In the genomic region with DNA sequence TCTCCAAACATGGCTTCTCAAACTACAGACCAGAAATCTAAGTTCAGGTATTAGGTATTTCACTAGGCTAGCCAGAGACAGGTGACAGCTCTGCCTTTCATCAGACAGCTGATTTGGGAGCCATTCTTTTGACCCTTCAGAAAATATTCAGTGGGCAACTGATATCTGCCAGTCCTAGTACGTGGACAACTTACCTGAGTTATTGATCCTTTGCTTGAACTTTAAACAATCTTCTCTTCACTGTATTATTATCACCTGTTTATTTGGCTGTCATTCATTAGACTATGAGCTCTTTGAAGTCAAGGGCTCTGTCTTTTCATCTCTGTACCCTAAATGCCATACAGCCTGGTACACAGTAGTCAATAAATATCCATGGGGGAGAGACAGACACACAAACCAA, we compare ENCODE assay signal across 29 cellular contexts.
"Had no signal": no experiment of that assay in that cellular context is flagged by ENCODE, and none has a peak within 500 bp of the region (broad histone marks: within the 10 kb centered on the region; RNA-seq: fewer than 3 reads in every experiment).

No MANE protein-coding gene starts in this region.

- H3K27ac ChIP-seq: stomach, suprapubic skin, testis, thoracic aorta, thyroid gland, tibial artery, tibial nerve, transverse colon, upper lobe of left lung, upper lobe of right lung, uterus, vagina had no signal

- H3K27me3 Mint-ChIP-seq: stimulated activated memory B cell treated with anti-CD40 and anti-IgM and Interleukin-4, amounts not matched to agents 10 μg/mL and 1 μg/mL and 100 μg/mL, for 72 hours; stimulated activated naive B cell treated with anti-CD40 and anti-IgM and Interleukin-4, amounts not matched to agents 10 μg/mL and 1 μg/mL and 100 μg/mL, for 72 hours; stimulated activated naive CD8-positive, alpha-beta T cell treated with anti-CD3 and anti-CD28 coated beads, Interleukin-15, amount 100 ng/mL, for 72 hours; stimulated activated naive CD8-positive, alpha-beta T cell treated with anti-CD3 and anti-CD28 coated beads, Interleukin-15, Interleukin-2, amounts not matched to agents 100 ng/mL and 50 ng/mL, for 24 hours; type B pancreatic cell had no signal

- H3K4me3 ChIP-seq: stomach, suprapubic skin, testis, thoracic aorta, thyroid gland, tibial artery, tibial nerve, transverse colon, upper lobe of left lung, upper lobe of right lung, uterus, vagina had no signal

- H3K36me3 ChIP-seq: thoracic aorta, thyroid gland, transverse colon, uterus, vagina had no signal

- H3K27ac Mint-ChIP-seq: stimulated activated effector memory CD8-positive, alpha-beta T cell treated with anti-CD3 and anti-CD28 coated beads, Interleukin-12 subunit alpha, Interleukin-12 subunit beta, amount 100 ng/mL, for 72 hours; stimulated activated memory B cell treated with anti-CD40 and anti-IgM and Interleukin-4, amounts not matched to agents 10 μg/mL and 1 μg/mL and 100 μg/mL, for 72 hours; stimulated activated naive B cell treated with anti-CD40 and anti-IgM and Interleukin-4, amounts not matched to agents 10 μg/mL and 1 μg/mL and 100 μg/mL, for 72 hours; stimulated activated naive CD8-positive, alpha-beta T cell treated with anti-CD3 and anti-CD28 coated beads, Interleukin-15, amount 100 ng/mL, for 72 hours; stimulated activated naive CD8-positive, alpha-beta T cell treated with anti-CD3 and anti-CD28 coated beads, Interleukin-15, Interleukin-2, amounts not matched to agents 100 ng/mL and 50 ng/mL, for 24 hours; type B pancreatic cell had no signal

- H3K4me3 Mint-ChIP-seq: stimulated activated effector memory CD8-positive, alpha-beta T cell treated with anti-CD3 and anti-CD28 coated beads, Interleukin-12 subunit alpha, Interleukin-12 subunit beta, amount 100 ng/mL, for 72 hours; stimulated activated memory B cell treated with anti-CD40 and anti-IgM and Interleukin-4, amounts not matched to agents 10 μg/mL and 1 μg/mL and 100 μg/mL, for 72 hours; stimulated activated naive B cell treated with anti-CD40 and anti-IgM and Interleukin-4, amounts not matched to agents 10 μg/mL and 1 μg/mL and 100 μg/mL, for 72 hours; stimulated activated naive CD8-positive, alpha-beta T cell treated with anti-CD3 and anti-CD28 coated beads, Interleukin-15, amount 100 ng/mL, for 72 hours; stimulated activated naive CD8-positive, alpha-beta T cell treated with anti-CD3 and anti-CD28 coated beads, Interleukin-15, Interleukin-2, amounts not matched to agents 100 ng/mL and 50 ng/mL, for 24 hours; type B pancreatic cell had no signal

- H3K27me3 ChIP-seq: stomach, suprapubic skin, testis, thyroid gland, tibial artery, tibial nerve, transverse colon, upper lobe of left lung, upper lobe of right lung, uterus, vagina had no signal

- H3K9me3 ChIP-seq: stomach, suprapubic skin, testis, thoracic aorta, thyroid gland, tibial artery, tibial nerve, transverse colon, upper lobe of left lung, upper lobe of right lung, uterus, vagina had no signal

- ATAC-seq: stimulated activated effector memory CD8-positive, alpha-beta T cell treated with anti-CD3 and anti-CD28 coated beads, Interleukin-12 subunit alpha, Interleukin-12 subunit beta, amount 100 ng/mL, for 72 hours; stimulated activated memory B cell treated with anti-CD40 and anti-IgM and Interleukin-4, amounts not matched to agents 10 μg/mL and 1 μg/mL and 100 μg/mL, for 72 hours; stimulated activated naive B cell treated with anti-CD40 and anti-IgM and Interleukin-4, amounts not matched to agents 10 μg/mL and 1 μg/mL and 100 μg/mL, for 72 hours; stimulated activated naive CD8-positive, alpha-beta T cell treated with anti-CD3 and anti-CD28 coated beads, Interleukin-15, amount 100 ng/mL, for 72 hours; stimulated activated naive CD8-positive, alpha-beta T cell treated with anti-CD3 and anti-CD28 coated beads, Interleukin-15, Interleukin-2, amounts not matched to agents 100 U/mL and 50 U/mL, for 24 hours; upper lobe of right lung had no signal

- H3K9me3 Mint-ChIP-seq: stimulated activated effector memory CD8-positive, alpha-beta T cell treated with anti-CD3 and anti-CD28 coated beads, Interleukin-12 subunit alpha, Interleukin-12 subunit beta, amount 100 ng/mL, for 72 hours; stimulated activated memory B cell treated with anti-CD40 and anti-IgM and Interleukin-4, amounts not matched to agents 10 μg/mL and 1 μg/mL and 100 μg/mL, for 72 hours; stimulated activated naive B cell treated with anti-CD40 and anti-IgM and Interleukin-4, amounts not matched to agents 10 μg/mL and 1 μg/mL and 100 μg/mL, for 72 hours; stimulated activated naive CD8-positive, alpha-beta T cell treated with anti-CD3 and anti-CD28 coated beads, Interleukin-15, amount 100 ng/mL, for 72 hours; stimulated activated naive CD8-positive, alpha-beta T cell treated with anti-CD3 and anti-CD28 coated beads, Interleukin-15, Interleukin-2, amounts not matched to agents 100 ng/mL and 50 ng/mL, for 24 hours; type B pancreatic cell had no signal

- DNase-seq: stimulated activated CD4-positive, alpha-beta T cell treated with anti-CD3 and anti-CD28 coated beads, Interleukin-2, amount 100 ng/mL, for 48 hours; stimulated activated CD4-positive, alpha-beta T cell treated with anti-CD3 and anti-CD28 coated beads, Interleukin-4, amount 100 ng/mL, for 1 hour; stimulated activated CD4-positive, alpha-beta T cell treated with anti-CD3 and anti-CD28 coated beads, Interleukin-4, amount 100 ng/mL, for 24 hours; stimulated activated CD4-positive, alpha-beta T cell treated with anti-CD3 and anti-CD28 coated beads, Interleukin-4, amount 100 ng/mL, for 4 hours; stimulated activated CD8-positive, alpha-beta memory T cell treated with anti-CD3 and anti-CD28 coated beads, Interleukin-4, amount 100 ng/mL, for 48 hours; stimulated activated naive B cell treated with anti-CD40 and anti-IgM and Interleukin-4, amounts not matched to agents 10 μg/mL and 1 μg/mL and 100 μg/mL, for 72 hours; stimulated activated naive CD4-positive, alpha-beta T cell; stimulated activated naive CD4-positive, alpha-beta T cell treated with Interleukin-2 at 50 U/mL for 16 hours; stimulated activated naive CD8-positive, alpha-beta T cell treated with anti-CD3 and anti-CD28 coated beads, Interleukin-15, amount 100 ng/mL, for 72 hours; stimulated activated naive CD8-positive, alpha-beta T cell treated with anti-CD3 and anti-CD28 coated beads, Interleukin-15, Interleukin-2, amounts not matched to agents 100 U/mL and 50 U/mL, for 24 hours; stomach; substantia nigra; testis; thyroid gland; tibial artery; transverse colon; trophoblast cell; upper lobe of left lung; upper lobe of right lung; uterus had no signal

- FAIRE-seq: urothelium cell line had no signal

- H3K4me1 ChIP-seq: stomach, suprapubic skin, testis, thyroid gland, tibial artery, tibial nerve, transverse colon, upper lobe of left lung, upper lobe of right lung, uterus, vagina had no signal

- H3K4me1 Mint-ChIP-seq: stimulated activated effector memory CD8-positive, alpha-beta T cell treated with anti-CD3 and anti-CD28 coated beads, Interleukin-12 subunit alpha, Interleukin-12 subunit beta, amount 100 ng/mL, for 72 hours; stimulated activated memory B cell treated with anti-CD40 and anti-IgM and Interleukin-4, amounts not matched to agents 10 μg/mL and 1 μg/mL and 100 μg/mL, for 72 hours; stimulated activated naive CD8-positive, alpha-beta T cell treated with anti-CD3 and anti-CD28 coated beads, Interleukin-15, amount 100 ng/mL, for 72 hours had no signal
